20 cellular contexts compared by ENCODE assay signal in the genomic region with DNA sequence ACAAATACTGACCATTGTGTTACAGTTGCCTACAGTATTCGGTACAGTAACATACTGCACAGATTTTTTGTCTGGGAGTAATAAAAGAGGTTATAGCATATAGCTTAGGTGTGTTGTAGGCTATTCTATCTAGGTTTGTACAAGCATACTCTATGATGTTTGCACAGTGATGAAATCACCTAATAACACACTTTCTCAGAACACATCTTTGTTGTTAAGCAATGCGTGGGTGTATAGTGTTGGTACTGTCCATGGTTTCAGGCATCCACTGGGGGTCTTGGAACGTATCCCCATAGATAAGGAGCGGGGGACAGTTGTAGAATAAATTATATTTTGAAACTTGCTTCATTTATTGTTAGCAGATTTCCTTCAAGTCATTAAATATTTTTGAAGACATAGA.
DNase-seq lines count a peak whose midpoint lies in the region; ATAC-seq and TF ChIP-seq lines count a peak whose summit lies in the region.
"Had no signal": no experiment of that assay in that cellular context is flagged by ENCODE, and none has a peak within 500 bp of the region (broad histone marks: within the 10 kb centered on the region; RNA-seq: fewer than 3 reads in every experiment).

No MANE protein-coding gene starts in this region.

- peak; percentile 5 for DNase-seq in NCI-H748 (lab: John Stamatoyannopoulos, UW; ENCODE audit: unreplicated experiment)
- no peak for DNase-seq in NCI-H748 treated with DMSO at 0.1 percent for 48 hours (lab: John Stamatoyannopoulos, UW)
- peak; percentile 11 for DNase-seq in HuH-7.5 (ENCODE audit: low spot score)
- DNase-seq in left lung, result no peak
- no peak for DNase-seq in CD4-positive, alpha-beta memory T cell
- no peak for DNase-seq in sciatic nerve (ENCODE audit: low spot score)
- DNase-seq in effector memory CD8-positive, alpha-beta T cell, result no peak
- DNase-seq: 8988T; ACHN; Calu3; CD4-positive, CD25-positive, alpha-beta regulatory T cell; DMS 273 treated with DMSO at 0.1 percent for 48 hours; DMS79 treated with DMSO at 0.1 percent for 48 hours; EL; GM23248; HFFc6; IMR-90; KG1 had no signal

- H3K4me3 ChIP-seq in left lung, result no peak overlapping the region
- no peak overlapping the region for H3K4me3 ChIP-seq in CD4-positive, alpha-beta memory T cell (ENCODE audit: low read length in 2 of 2)
- H3K4me3 ChIP-seq: BLaER1 treated with 17β-estradiol and CSF1 and Interleukin-3, amounts not matched to agents 10 nM and 100 nM; GM23248; HAP-1 had no signal

- H3K27me3 Mint-ChIP-seq in CD4-positive, alpha-beta memory T cell, result no peaks in the 10 kb centered on the region
- no peaks in the 10 kb centered on the region for H3K27me3 Mint-ChIP-seq in effector memory CD8-positive, alpha-beta T cell
- H3K27me3 Mint-ChIP-seq: CD4-positive, CD25-positive, alpha-beta regulatory T cell had no signal

- POLR2A ChIA-PET in CD4-positive, alpha-beta memory T cell (lab: Charles Lee; ENCODE audit: partially characterized antibody), result no interaction called here

- H3K9me3 Mint-ChIP-seq in CD4-positive, alpha-beta memory T cell, result peaks cover 0 to 5% (median 0%) of the 10 kb centered on the region in 8 donors
- no peaks in the 10 kb centered on the region for H3K9me3 Mint-ChIP-seq in effector memory CD8-positive, alpha-beta T cell
- H3K9me3 Mint-ChIP-seq: HFFc6 had no signal

- no peaks in the 10 kb centered on the region for H3K27me3 ChIP-seq in left lung
- no peaks in the 10 kb centered on the region for H3K27me3 ChIP-seq in CD4-positive, alpha-beta memory T cell (ENCODE audit: insufficient read depth, low read length)
- H3K27me3 ChIP-seq: BLaER1 treated with 17β-estradiol and CSF1 and Interleukin-3, amounts not matched to agents 10 nM and 100 nM had no signal

- H3K4me3 Mint-ChIP-seq in CD4-positive, alpha-beta memory T cell, result no peak overlapping the region
- H3K4me3 Mint-ChIP-seq in effector memory CD8-positive, alpha-beta T cell, result no peak overlapping the region
- H3K4me3 Mint-ChIP-seq: CD4-positive, CD25-positive, alpha-beta regulatory T cell; HFFc6 had no signal

- H3K27ac ChIP-seq in left lung, result no peak overlapping the region
- no peak overlapping the region for H3K27ac ChIP-seq in CD4-positive, alpha-beta memory T cell (ENCODE audit: low read depth, low read length)
- H3K27ac ChIP-seq: BLaER1 treated with 17β-estradiol and CSF1 and Interleukin-3, amounts not matched to agents 10 nM and 100 nM; GM23248 had no signal

- H3K4me1 Mint-ChIP-seq in CD4-positive, alpha-beta memory T cell, result peaks cover 0 to 2% (median 0%) of the 10 kb centered on the region in 4 donors
- H3K4me1 Mint-ChIP-seq in effector memory CD8-positive, alpha-beta T cell (ENCODE audit: low read depth in 2 of 2), result no peaks in the 10 kb centered on the region

- no peaks in the 10 kb centered on the region for H3K4me1 ChIP-seq in left lung
- H3K4me1 ChIP-seq in CD4-positive, alpha-beta memory T cell (ENCODE audit: insufficient read depth, low read length), result no peaks in the 10 kb centered on the region
- H3K4me1 ChIP-seq: BLaER1 treated with 17β-estradiol and CSF1 and Interleukin-3, amounts not matched to agents 10 nM and 100 nM; HAP-1 had no signal

- CTCF ChIA-PET in CD4-positive, alpha-beta memory T cell (lab: Charles Lee; ENCODE audit: partially characterized antibody), result no interaction called here

- H3K36me3 Mint-ChIP-seq in CD4-positive, alpha-beta memory T cell, result peaks cover 0 to 13% of the 10 kb centered on the region in 2 donors
- peaks cover 2% of the 10 kb centered on the region for H3K36me3 Mint-ChIP-seq in effector memory CD8-positive, alpha-beta T cell (ENCODE audit: insufficient read depth)

- no peaks in the 10 kb centered on the region for H3K36me3 ChIP-seq in left lung
- H3K36me3 ChIP-seq in CD4-positive, alpha-beta memory T cell (ENCODE audit: insufficient read depth, low read length), result no peaks in the 10 kb centered on the region
- H3K36me3 ChIP-seq: BLaER1 treated with 17β-estradiol and CSF1 and Interleukin-3, amounts not matched to agents 10 nM and 100 nM; HAP-1 had no signal

- intact Hi-C loops in left lung (cut with DNase I), result no loop called here
- intact Hi-C loops in CD4-positive, alpha-beta memory T cell (cut with micrococcal nuclease), result no loop called here
- intact Hi-C loops in sciatic nerve (cut with DNase I), result no loop called here

- H3K9me3 ChIP-seq in left lung, result no peaks in the 10 kb centered on the region
- H3K9me3 ChIP-seq in CD4-positive, alpha-beta memory T cell (ENCODE audit: control insufficient read depth in 1 of 2, low read length in 2 of 2), result no peaks in the 10 kb centered on the region
- H3K9me3 ChIP-seq: HAP-1 had no signal

- ATAC-seq in left lung (peak; percentile 34), sciatic nerve (no peak)
- ATAC-seq in effector memory CD8-positive, alpha-beta T cell (replicated peaks), result no peak

- no peak for TF ChIP-seq CTCF in left lung (IDR thresholded peaks at IDR 0.05)

- H3K27ac Mint-ChIP-seq in CD4-positive, alpha-beta memory T cell, result no peak overlapping the region
- H3K27ac Mint-ChIP-seq in effector memory CD8-positive, alpha-beta T cell, result peak overlapping the region in 1 of 2 donors; percentile 75
- H3K27ac Mint-ChIP-seq: CD4-positive, CD25-positive, alpha-beta regulatory T cell; HFFc6 had no signal

Comparison
In these comparisons a context has a peak if more than half of its experiments do, and no peak if none do; other contexts are left out.
1. DNase-seq: peak in NCI-H748 (single experiment) and HuH-7.5 (single experiment); none in NCI-H748 treated with DMSO at 0.1 percent for 48 hours (single experiment), left lung (0 of 2), CD4-positive, alpha-beta memory T cell (0 of 5), sciatic nerve (single experiment) and effector memory CD8-positive, alpha-beta T cell (0 of 3).